In the genomic region with DNA sequence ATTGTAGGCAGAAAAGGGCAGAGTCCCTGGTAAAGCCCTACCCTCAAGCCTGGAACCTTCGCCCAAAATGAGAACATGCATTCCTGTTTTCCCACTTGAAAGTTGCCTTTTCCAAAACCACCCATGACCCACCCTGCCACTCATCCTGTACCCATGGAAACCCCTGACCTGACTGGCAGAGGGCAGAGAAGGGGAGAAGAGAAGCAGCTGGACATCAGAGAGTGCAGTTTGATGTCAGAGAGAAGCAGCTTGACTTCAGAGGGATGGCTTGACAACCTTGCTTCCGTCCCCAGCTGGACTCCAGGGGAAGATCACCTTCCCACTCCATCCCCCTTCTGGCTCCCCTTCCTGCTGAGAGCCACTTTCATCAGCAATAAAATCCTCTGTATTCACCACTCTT, we compare ENCODE assay signal across 17 cellular contexts. TPM values are rescaled to one million over a fixed set of nuclear protein-coding genes. Genes with fewer than 3 reads are reported as not detected.
DNase-seq lines count a peak whose midpoint lies in the region; ATAC-seq, FAIRE-seq and TF ChIP-seq lines count a peak whose summit lies in the region.
"Had no signal": no experiment of that assay in that cellular context is flagged by ENCODE, and none has a peak within 500 bp of the region (broad histone marks: within the 10 kb centered on the region; RNA-seq: fewer than 3 reads in every experiment).

No MANE protein-coding gene starts in this region.

- peak overlapping the region in 4 of 6 donors; percentile 15 to 49 (median 30) for H3K27ac Mint-ChIP-seq in naive B cell
- no peak overlapping the region for H3K27ac Mint-ChIP-seq in nephron progenitor cell
- H3K27ac Mint-ChIP-seq: B cell; CD4-positive, alpha-beta T cell; H9 had no signal

- TF ChIP-seq POLR2A in GM12891 (IDR thresholded peaks at IDR 0.05; ENCODE audit: low read depth, low read length): no peak

- no peaks in the 10 kb centered on the region for H3K36me3 Mint-ChIP-seq in naive B cell
- H3K36me3 Mint-ChIP-seq in nephron progenitor cell (ENCODE audit: low read depth): peaks cover 4% of the 10 kb centered on the region

- H3K27ac ChIP-seq in OCI-LY1 (ENCODE audit: low read depth, low read length, poor library complexity, severe bottlenecking): peak overlapping the region; percentile 64

- no peak for ATAC-seq in naive B cell (ENCODE audit: low read depth in 2 of 2)

- H3K9me2 ChIP-seq in OCI-LY1 (ENCODE audit: low read depth, low read length): no peaks in the 10 kb centered on the region

- peak; percentile 23 for FAIRE-seq in GM12891 (lab: Jason Lieb, UNC)
- FAIRE-seq: HepG2, HTR-8/SVneo had no signal

- H3K4me3 Mint-ChIP-seq in naive B cell (no peak overlapping the region), nephron progenitor cell (no peak overlapping the region)
- H3K4me3 Mint-ChIP-seq: B cell; CD4-positive, alpha-beta T cell; H9 had no signal

- no peaks in the 10 kb centered on the region for H3F3A ChIP-seq in OCI-LY1 (ENCODE audit: insufficient read depth, low read length)

- no peaks in the 10 kb centered on the region for H3K36me3 ChIP-seq in OCI-LY1 (ENCODE audit: insufficient read depth, low read length)

- H3K4me3 ChIP-seq in OCI-LY1 (ENCODE audit: low read depth, low read length, poor library complexity, severe bottlenecking): no peak overlapping the region

- no peaks in the 10 kb centered on the region for H4K20me1 ChIP-seq in OCI-LY1 (ENCODE audit: insufficient read depth, low read length)

- H3K9me3 ChIP-seq in OCI-LY1 (ENCODE audit: low read length): peaks cover 3% of the 10 kb centered on the region; the same call in 1 of the 2 replicates

- H3K9me3 Mint-ChIP-seq in naive B cell (peaks cover 0 to 3% (median 0%) of the 10 kb centered on the region in 7 donors), nephron progenitor cell (peaks cover 35% of the 10 kb centered on the region)
- H3K9me3 Mint-ChIP-seq: CD4-positive, alpha-beta T cell had no signal

- peaks cover 18% of the 10 kb centered on the region for H3K4me1 ChIP-seq in OCI-LY1 (ENCODE audit: insufficient read depth, low read length, severe bottlenecking)

- H3K27me3 ChIP-seq in OCI-LY1 (ENCODE audit: insufficient read depth, low read length): no peaks in the 10 kb centered on the region

- H2AFZ ChIP-seq in OCI-LY1 (ENCODE audit: low read length): no peak overlapping the region

- no peak overlapping the region for H3K4me2 ChIP-seq in OCI-LY1 (ENCODE audit: low read length)

- H3K79me2 ChIP-seq in OCI-LY1 (ENCODE audit: insufficient read depth, low read length): no peaks in the 10 kb centered on the region

- H3K4me1 Mint-ChIP-seq in naive B cell (peaks cover 0 to 6% (median 5%) of the 10 kb centered on the region in 3 donors), nephron progenitor cell (no peaks in the 10 kb centered on the region)
- H3K4me1 Mint-ChIP-seq: H9 had no signal

- DNase-seq in GM12891 (ENCODE audit: insufficient read length, low spot score): no peak
- DNase-seq in NCI-H1092 treated with DMSO at 0.1 percent for 48 hours (lab: John Stamatoyannopoulos, UW): peak; percentile 49
- no peak for DNase-seq in naive B cell
- DNase-seq in NCI-H69 (lab: John Stamatoyannopoulos, UW): no peak
- DNase-seq in NCI-H187 (lab: John Stamatoyannopoulos, UW): no peak
- DNase-seq in nephron progenitor cell: no peak
- no peak for DNase-seq in stimulated activated CD8-positive, alpha-beta memory T cell treated with anti-CD3 and anti-CD28 coated beads, Interleukin-4, amount 100 ng/mL, for 48 hours
- DNase-seq: C1 segment of cervical spinal cord; Calu3; CD4-positive, alpha-beta T cell; DMS 273 treated with DMSO at 0.1 percent for 48 hours; GOT3; H9 had no signal

- H3K27me3 Mint-ChIP-seq in naive B cell (no peaks in the 10 kb centered on the region), nephron progenitor cell (ENCODE audit: low read depth, poor library complexity) (no peaks in the 10 kb centered on the region)
- H3K27me3 Mint-ChIP-seq: B cell; CD4-positive, alpha-beta T cell had no signal

- TF ChIP-seq CTCF in OCI-LY1 (IDR thresholded peaks at IDR 0.05; ENCODE audit: low read length) (no peak), nephron progenitor cell (IDR thresholded peaks at IDR 0.05) (no peak)

- no peak overlapping the region; the same call in 1 of the 2 replicates for H3K9ac ChIP-seq in OCI-LY1 (ENCODE audit: low read length)

TF ChIP-seq in GM12891, 5 proteins besides CTCF, POLR2A, EP300 and RAD21:
- TF ChIP-seq PAX5 (IDR thresholded peaks at IDR 0.05; ENCODE audit: insufficient read depth, low read length, severe bottlenecking) (no peak), TAF1 (IDR thresholded peaks at IDR 0.05; ENCODE audit: low read depth, low read length) (no peak), POU2F2 (IDR thresholded peaks at IDR 0.05; ENCODE audit: low read depth, low read length) (no peak), SPI1 (IDR thresholded peaks at IDR 0.05; ENCODE audit: low read depth, low read length) (no peak), POLR2AphosphoS5 (IDR thresholded peaks at IDR 0.05; ENCODE audit: low read depth, low read length) (no peak)

RNA-seq across cellular contexts. Expression of gene GPCPD1, which starts 15.8 kb away (rescaled TPM):
- 21.4 TPM for polyA plus RNA-seq in GM12891 (2012; ENCODE audit: low read depth, missing spikeins)
- polyA plus RNA-seq in naive B cell (ENCODE audit: low read depth in 6 of 6): 10 to 100 TPM; 39.5 to 60.5 (median 50.7) TPM
